10 cellular contexts compared by ENCODE assay signal in the genomic region with DNA sequence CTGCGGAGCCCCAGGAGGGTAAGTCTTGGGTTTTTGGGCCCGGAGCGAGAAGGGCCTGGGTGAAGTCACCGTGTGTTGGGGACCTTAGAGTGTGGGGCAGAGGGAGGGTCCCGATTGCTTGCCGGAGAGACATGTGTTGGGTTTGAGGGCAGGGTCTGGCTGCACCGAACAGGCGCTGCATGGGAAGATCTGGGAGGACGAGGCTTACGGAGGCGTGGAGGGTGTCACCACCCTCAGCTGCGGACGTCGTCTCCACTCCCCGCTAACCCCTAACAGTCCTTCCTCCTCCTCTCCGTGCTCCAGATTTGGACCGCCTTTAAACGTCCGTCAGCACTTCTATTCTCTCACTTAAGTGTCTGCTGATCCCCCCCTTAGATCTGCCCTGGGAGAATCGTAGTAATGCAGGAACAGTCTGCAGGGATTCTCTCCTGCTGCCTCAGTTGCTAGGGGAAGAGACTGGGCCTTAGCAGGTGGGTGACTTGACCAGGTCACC. TPM values are rescaled to one million over a fixed set of nuclear protein-coding genes. Genes with fewer than 3 reads are reported as not detected.
A peak's percentile ranks its signal among the peaks of the same experiment; 100 is the strongest.
DNase-seq lines count a peak whose midpoint lies in the region; ATAC-seq, FAIRE-seq and TF ChIP-seq lines count a peak whose summit lies in the region.
"Not testable (repeated sequence)": the region's sequence is repeated elsewhere in the genome, so short reads cannot be mapped to it uniquely, and the experiment has no call there.
"Had no signal": no experiment of that assay in that cellular context is flagged by ENCODE, and none has a peak within 500 bp of the region (broad histone marks: within the 10 kb centered on the region; RNA-seq: fewer than 3 reads in every experiment).

No MANE protein-coding gene starts in this region.

- not testable (repeated sequence) for FAIRE-seq in A549 (lab: Jason Lieb, UNC)

- not testable (repeated sequence) for H3K9me3 ChIP-seq in A549; RWPE2 (ENCODE audit: severe bottlenecking); effector memory CD4-positive, alpha-beta T cell (ENCODE audit: control insufficient read depth, low read length); iPS-18a (ENCODE audit: control insufficient read depth, low read depth, low read length)

- H3K9ac ChIP-seq in iPS-18a (ENCODE audit: low read length), result peak overlapping the region; percentile 65

- H3K4me1 Mint-ChIP-seq in GM23338, nephron progenitor cell: not testable (repeated sequence)

- H3K9me3 Mint-ChIP-seq in GM23338, nephron progenitor cell: not testable (repeated sequence)

- not testable (repeated sequence) for H3K27me3 ChIP-seq in GM23338 (ENCODE audit: insufficient read depth); RWPE2 (ENCODE audit: insufficient read depth, poor library complexity, severe bottlenecking); effector memory CD4-positive, alpha-beta T cell (replicated peaks; ENCODE audit: control insufficient read depth, insufficient read depth, low read length, poor library complexity, severe bottlenecking); iPS-18a (ENCODE audit: control insufficient read depth, insufficient read depth, low read length)

- H3K36me3 ChIP-seq in GM23338 (ENCODE audit: insufficient read depth); RWPE2 (ENCODE audit: low read depth); effector memory CD4-positive, alpha-beta T cell (ENCODE audit: control insufficient read depth, insufficient read depth, low read length); iPS-18a (ENCODE audit: control insufficient read depth, low read depth, low read length): not testable (repeated sequence)

- H3K4me3 Mint-ChIP-seq in GM23338 (peak overlapping the region; percentile 90), nephron progenitor cell (peak overlapping the region; percentile 92)

- not testable (repeated sequence) for TF ChIP-seq EP300 in A549 (IDR thresholded peaks at IDR 0.05)

- H3K27me3 Mint-ChIP-seq in GM23338 (ENCODE audit: insufficient read depth, low read depth, poor library complexity); nephron progenitor cell (ENCODE audit: low read depth, poor library complexity): not testable (repeated sequence)

- H3F3A ChIP-seq in GM23338 (replicated peaks; ENCODE audit: low read depth), result not testable (repeated sequence)

- not testable (repeated sequence) for H2AFZ ChIP-seq in GM23338

- TF ChIP-seq RAD21 in A549 (conservative IDR thresholded peaks at IDR 0.05 in 1 of 2, IDR thresholded peaks at IDR 0.05 in 1 of 2), result not testable (repeated sequence)

- TF ChIP-seq POLR2A in A549 (IDR thresholded peaks at IDR 0.05; ENCODE audit: low read length), result not testable (repeated sequence)

- H3K4me1 ChIP-seq in A549; GM23338 (ENCODE audit: insufficient read depth); RWPE2 (ENCODE audit: insufficient read depth, poor library complexity, severe bottlenecking); effector memory CD4-positive, alpha-beta T cell (ENCODE audit: control insufficient read depth, insufficient read depth, low read length, poor library complexity, severe bottlenecking); iPS-18a (ENCODE audit: control insufficient read depth, low read depth, low read length): not testable (repeated sequence)

- POLR2A ChIA-PET in A549 (lab: Yijun Ruan, JAX), result not testable (repeated sequence)

- not testable (repeated sequence) for TF ChIP-seq CTCF in A549 (IDR thresholded peaks at IDR 0.05); GM23338 (conservative IDR thresholded peaks at IDR 0.05; ENCODE audit: low read depth in 2 of 2); RWPE2 (IDR thresholded peaks at IDR 0.05; ENCODE audit: poor library complexity, severe bottlenecking); nephron progenitor cell (IDR thresholded peaks at IDR 0.05)

- H3K36me3 Mint-ChIP-seq in GM23338 (ENCODE audit: low read depth) (peaks cover 23% of the 10 kb centered on the region), nephron progenitor cell (ENCODE audit: low read depth) (peaks cover 23% of the 10 kb centered on the region)

- ATAC-seq in A549; GM23338; RWPE2 (ENCODE audit: low read depth): not testable (repeated sequence)

- under 1% methylated on average over 18 of the region's 20 CpGs for WGBS in A549 (ENCODE audit: missing lambda C conversion rate)

- peaks cover 25% of the 10 kb centered on the region for H3K79me2 ChIP-seq in GM23338 (replicated peaks; ENCODE audit: insufficient read depth)

- H3K27ac Mint-ChIP-seq in GM23338, result not testable (repeated sequence)
- H3K27ac Mint-ChIP-seq in nephron progenitor cell, result peak overlapping the region; percentile 94

- H3K4me3 ChIP-seq in A549, result peak overlapping the region; percentile 98
- peak overlapping the region; percentile 71 for H3K4me3 ChIP-seq in GM23338
- H3K4me3 ChIP-seq in RWPE2 (ENCODE audit: severe bottlenecking), result peak overlapping the region; percentile 54
- peak overlapping the region; percentile 90 for H3K4me3 ChIP-seq in effector memory CD4-positive, alpha-beta T cell (ENCODE audit: insufficient read depth, low read depth, low read length, poor library complexity, severe bottlenecking)
- H3K4me3 ChIP-seq in iPS-18a (ENCODE audit: low read length), result peak overlapping the region; percentile 55

- not testable (repeated sequence) for H3K9me2 ChIP-seq in GM23338 (ENCODE audit: insufficient read depth)

- DNase-seq in A549 (ENCODE audit: low read depth in 1 of 2, low spot score in 1 of 2); GM23338 (ENCODE audit: low spot score); RWPE2 (ENCODE audit: low spot score); effector memory CD4-positive, alpha-beta T cell; nephron progenitor cell: not testable (repeated sequence)
- peak; percentile 63 for DNase-seq in activated effector memory CD4-positive, alpha-beta T cell treated with anti-CD3 and anti-CD28 coated beads, Interleukin-2, amount 50 U/mL, for 16 hours
- DNase-seq in stimulated activated CD4-positive, alpha-beta T cell treated with anti-CD3 and anti-CD28 coated beads, Interleukin-4, amount 100 ng/mL, for 4 hours, result peak; percentile 1

- H3K4me2 ChIP-seq in A549 (peak overlapping the region; percentile 72), GM23338 (peak overlapping the region; percentile 86)

- CTCF ChIA-PET in A549 (lab: Yijun Ruan, JAX), result interaction anchor here (1.3 kb wide), 1 partner anchor 85 kb away, joined by 3 read pairs; no protein-coding TSS in a partner anchor

- not testable (repeated sequence) for H4K20me1 ChIP-seq in GM23338 (replicated peaks; ENCODE audit: insufficient read depth)

- peak overlapping the region; percentile 93 to 95 for H3K27ac ChIP-seq in A549
- H3K27ac ChIP-seq in GM23338 (ENCODE audit: low read depth); iPS-18a (ENCODE audit: low read length): not testable (repeated sequence)
- peak overlapping the region; percentile 54 for H3K27ac ChIP-seq in RWPE2 (ENCODE audit: poor library complexity, severe bottlenecking)
- H3K27ac ChIP-seq in effector memory CD4-positive, alpha-beta T cell (ENCODE audit: insufficient read depth, low read length, poor library complexity, severe bottlenecking), result peak overlapping the region; percentile 71

RNA-seq across cellular contexts. Expression of a gene that starts 8.2 kb away (rescaled TPM):
- polyA plus RNA-seq in A549 (2011; rRNA removed) (not detected in 2 replicates), A549 (2017; fragmentation: RNase III; extraction: RNeasy Plus Mini Kit Qiagen cat#74134 plus additional on column Dnase treatment) (not detected in 3 replicates), GM23338 (2016; fragmentation: Nextera tagmentation; extraction: Ambion mirVana) (0.97 TPM in 1 of 2 replicates, not detected in the other)
- polyA plus RNA-seq in A549 (2012; cell fraction: cytosol; rRNA removed), result not detected in 2 replicates
- polyA plus RNA-seq in A549 (2012; cell fraction: nucleus; rRNA removed), result 0.02 TPM in 1 of 2 replicates, not detected in the other
- polyA minus RNA-seq in A549 (2011; rRNA and poly(A)+ RNA removed), result not detected in 2 replicates
- total RNA-seq in GM23338 (2014; rRNA removed; shearing (Covaris generic)), result not detected in 2 replicates
- total RNA-seq: A172, H4 had no signal

RNA-seq across cellular contexts. Expression of a gene that starts 31.7 kb away (rescaled TPM):
- 11.5 and 15.4 TPM in 2 replicates for polyA plus RNA-seq in A549 (2011; rRNA removed)
- 17.0 and 17.6 TPM in 2 replicates for polyA plus RNA-seq in A549 (2012; cell fraction: cytosol; rRNA removed)
- 35.6 and 40.7 TPM in 2 replicates for polyA plus RNA-seq in A549 (2012; cell fraction: nucleus; rRNA removed)
- 21.3 to 25.6 TPM (median 24.1 TPM) in 3 replicates for polyA plus RNA-seq in A549 (2017; fragmentation: RNase III; extraction: RNeasy Plus Mini Kit Qiagen cat#74134 plus additional on column Dnase treatment)
- polyA minus RNA-seq in A549 (2011; rRNA and poly(A)+ RNA removed), result 4.3 and 4.7 TPM in 2 replicates
- 25.4 and 29.1 TPM in 2 replicates for total RNA-seq in GM23338 (2014; rRNA removed; shearing (Covaris generic))
- 24.8 and 25.5 TPM in 2 replicates for polyA plus RNA-seq in GM23338 (2016; fragmentation: Nextera tagmentation; extraction: Ambion mirVana)
